ENCODE assay signal across 23 cellular contexts in the genomic region with DNA sequence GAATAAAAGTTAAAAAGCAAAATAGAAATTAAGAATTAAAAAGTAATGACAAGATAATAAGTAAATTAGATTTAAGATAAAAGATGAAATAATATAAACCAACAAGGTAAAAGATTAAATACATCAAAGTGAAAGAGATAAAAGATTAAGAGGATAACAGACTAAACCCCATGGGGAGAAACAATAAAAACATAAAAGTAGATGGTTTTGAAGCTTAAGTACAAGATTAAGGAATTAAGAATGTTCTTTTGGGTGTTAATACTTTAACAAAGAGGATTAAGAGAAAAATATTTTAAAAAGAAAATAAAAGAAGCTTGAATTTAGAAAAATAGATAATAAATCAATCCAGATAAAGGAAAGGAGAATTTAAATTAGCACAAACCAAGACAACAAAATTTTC.
"Had no signal": no experiment of that assay in that cellular context is flagged by ENCODE, and none has a peak within 500 bp of the region (broad histone marks: within the 10 kb centered on the region; RNA-seq: fewer than 3 reads in every experiment).

No MANE protein-coding gene starts in this region.

- H3K9me3 ChIP-seq: left ventricle myocardium inferior, neutrophil, right atrium auricular region, right lobe of liver, stomach, testis, thyroid gland, transverse colon, upper lobe of left lung, vagina had no signal

- H3K36me3 ChIP-seq: left ventricle myocardium inferior, neural progenitor cell, neutrophil, right atrium auricular region, right lobe of liver, stomach, thyroid gland, transverse colon, upper lobe of left lung, vagina had no signal

- ATAC-seq: natural killer cell; stimulated activated naive B cell treated with anti-CD40 and anti-IgM and Interleukin-4, amounts not matched to agents 10 μg/mL and 1 μg/mL and 100 μg/mL, for 72 hours; stimulated activated naive CD8-positive, alpha-beta T cell treated with anti-CD3 and anti-CD28 coated beads, Interleukin-15, Interleukin-2, amounts not matched to agents 100 U/mL and 50 U/mL, for 24 hours had no signal

- H3K27ac ChIP-seq: left ventricle myocardium inferior, neural progenitor cell, neutrophil, right atrium auricular region, right lobe of liver, stomach, testis, thyroid gland, transverse colon, upper lobe of left lung, vagina had no signal

- H3K4me1 ChIP-seq: right atrium auricular region, right lobe of liver, stomach, testis, thyroid gland, transverse colon, upper lobe of left lung, vagina had no signal

- DNase-seq: islet precursor cell; left ventricle myocardium inferior; naive B cell; natural killer cell; nephron progenitor cell; occipital lobe; right lobe of liver; stimulated activated CD4-positive, alpha-beta T cell treated with anti-CD3 and anti-CD28 coated beads, Interleukin-12 subunit alpha, Interleukin-12 subunit beta, amount 100 ng/mL, for 4 hours; stimulated activated CD4-positive, alpha-beta T cell treated with anti-CD3 and anti-CD28 coated beads, Interleukin-15, amount 100 ng/mL, for 24 hours; stimulated activated CD4-positive, alpha-beta T cell treated with anti-CD3 and anti-CD28 coated beads, Interleukin-2, amount 100 ng/mL, for 24 hours; stimulated activated CD4-positive, alpha-beta T cell treated with anti-CD3 and anti-CD28 coated beads, Interleukin-4, amount 100 ng/mL, for 1 hour; stimulated activated naive B cell treated with anti-CD40 and anti-IgM and Interleukin-4, amounts not matched to agents 10 μg/mL and 1 μg/mL and 100 μg/mL, for 72 hours; stimulated activated naive CD8-positive, alpha-beta T cell treated with anti-CD3 and anti-CD28 coated beads, Interleukin-15, Interleukin-2, amounts not matched to agents 100 U/mL and 50 U/mL, for 24 hours; stomach; thyroid gland; transverse colon; upper lobe of left lung had no signal

- H3K4me3 ChIP-seq: left ventricle myocardium inferior, lung, neural progenitor cell, right atrium auricular region, right lobe of liver, stomach, testis, thyroid gland, transverse colon, upper lobe of left lung, vagina had no signal

- H3K27me3 ChIP-seq: right atrium auricular region, right lobe of liver, testis, thyroid gland, upper lobe of left lung, vagina had no signal
